In the genomic region with DNA sequence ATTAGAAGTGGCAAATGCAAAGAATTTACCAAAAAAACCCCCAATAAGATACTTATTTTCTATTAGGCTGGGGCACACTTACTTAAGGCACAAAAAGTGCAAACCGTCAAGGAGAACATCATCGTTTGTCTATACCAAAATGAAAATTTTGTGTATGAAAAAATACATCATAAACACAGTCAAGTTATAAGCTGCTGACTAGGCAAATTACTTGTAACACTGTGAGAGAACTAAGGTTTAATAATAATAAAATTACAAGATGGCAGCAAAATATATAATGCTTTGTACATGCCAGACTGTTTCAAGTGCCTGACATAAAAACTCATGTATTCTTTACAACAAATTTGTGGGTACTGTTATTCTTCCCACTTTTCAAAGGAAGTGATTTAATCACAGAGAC, we compare ENCODE assay signal across 2 cellular contexts.
TF ChIP-seq lines count a peak whose summit lies in the region.

No MANE protein-coding gene starts in this region.

TF ChIP-seq in HepG2, 621 proteins besides CTCF, POLR2A, EP300 and RAD21 (continued from another document):
- TF ChIP-seq ZNF503 (CRISPR knock-in tag; IDR thresholded peaks at IDR 0.05), result no peak
- TF ChIP-seq MAFK (conservative IDR thresholded peaks at IDR 0.05 in 1 of 2, IDR thresholded peaks at IDR 0.05 in 1 of 2; ENCODE audit: low read length in 2 of 2), result peak; percentile 86 to 96

TF ChIP-seq in K562, 482 proteins besides CTCF, POLR2A, EP300 and RAD21 (continued from another document):
- TF ChIP-seq XRCC4 (IDR thresholded peaks at IDR 0.05; ENCODE audit: extremely low read depth, insufficient read depth, insufficient read length) (no peak), ZNF707 (CRISPR knock-in tag; conservative IDR thresholded peaks at IDR 0.05) (no peak), MECOM (CRISPR knock-in tag; IDR thresholded peaks at IDR 0.05) (no peak), MAFG (tag; conservative IDR thresholded peaks at IDR 0.05) (peak; percentile 56; the same call in 1 of the 2 replicates), ESRRB (CRISPR knock-in tag; IDR thresholded peaks at IDR 0.05; ENCODE audit: borderline replicate concordance) (no peak), ZBTB7A (IDR thresholded peaks at IDR 0.05; ENCODE audit: borderline replicate concordance, control insufficient read depth, low read depth, low read length) (no peak)
